In the genomic region with DNA sequence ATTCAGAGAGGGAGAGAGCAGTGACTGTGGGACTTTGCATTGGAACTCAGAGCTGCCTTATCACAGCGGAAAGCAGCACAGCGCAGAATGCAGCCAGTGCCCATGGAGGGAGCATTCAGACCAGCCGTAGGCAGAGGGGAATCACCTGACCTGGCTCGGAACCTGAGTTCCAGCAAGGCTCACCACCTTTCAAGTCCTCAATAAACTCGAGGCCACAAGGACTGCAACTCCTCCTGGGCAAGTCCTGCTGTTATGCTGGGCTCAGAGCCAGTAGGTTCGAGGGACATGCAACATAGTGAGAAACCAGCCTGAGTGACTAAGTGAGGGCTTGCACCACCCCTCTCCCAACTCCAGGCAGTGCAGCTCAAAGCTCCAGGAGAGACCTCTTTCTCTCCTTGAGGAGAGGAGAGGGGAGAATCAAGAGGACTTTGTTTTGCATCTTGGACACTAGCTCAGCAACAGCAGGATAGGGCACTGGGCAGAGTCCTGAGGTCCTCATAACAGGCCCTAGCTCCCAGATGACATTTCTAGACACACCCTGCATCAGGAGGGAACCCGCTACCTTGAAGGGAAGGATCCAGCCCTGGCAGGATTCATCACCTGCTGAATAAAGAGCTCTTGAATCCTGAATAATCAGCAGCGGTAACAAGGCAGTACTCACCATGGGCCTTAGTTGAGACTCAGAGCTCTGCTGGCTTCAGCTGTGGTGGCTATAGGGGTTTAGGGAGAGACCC, we compare ENCODE assay signal across 14 cellular contexts.
DNase-seq lines count a peak whose midpoint lies in the region; ATAC-seq and TF ChIP-seq lines count a peak whose summit lies in the region.
"Had no signal": no experiment of that assay in that cellular context is flagged by ENCODE, and none has a peak within 500 bp of the region (broad histone marks: within the 10 kb centered on the region; RNA-seq: fewer than 3 reads in every experiment).

No MANE protein-coding gene starts in this region.

- H3K27ac Mint-ChIP-seq in type B pancreatic cell: no peak overlapping the region
- H3K27ac Mint-ChIP-seq: nephron had no signal

- peaks cover 0 to 12% (median under 1%) of the 10 kb centered on the region in 12 donors for H3K9me3 ChIP-seq in heart left ventricle
- peaks cover 0 to 4% of the 10 kb centered on the region in 2 donors for H3K9me3 ChIP-seq in right atrium auricular region
- H3K9me3 ChIP-seq in ascending aorta: peaks cover 0 to 6% of the 10 kb centered on the region in 2 donors
- no peaks in the 10 kb centered on the region for H3K9me3 ChIP-seq in aorta (ENCODE audit: control insufficient read depth, low read length)
- H3K9me3 ChIP-seq: BE2C had no signal

- 55 to 72% (median 60%) methylated on average over 6 to 8 of the region's 8 CpGs for WGBS in heart left ventricle, 4 donors
- 44% methylated on average over 8 of the region's 8 CpGs for WGBS in aorta, 2 donors

- H3K4me1 Mint-ChIP-seq in type B pancreatic cell (ENCODE audit: unreplicated experiment): no peaks in the 10 kb centered on the region

- H3K27ac ChIP-seq in heart left ventricle (no peak overlapping the region), right atrium auricular region (no peak overlapping the region), ascending aorta (no peak overlapping the region), aorta (ENCODE audit: low read depth in 1 of 2, low read length in 2 of 2) (no peak overlapping the region)
- H3K27ac ChIP-seq: spleen had no signal

- H3K4me1 ChIP-seq in heart left ventricle (peaks cover 0 to 18% (median 0%) of the 10 kb centered on the region in 12 donors), right atrium auricular region (no peaks in the 10 kb centered on the region), ascending aorta (peaks cover 5 to 7% of the 10 kb centered on the region in 2 donors), aorta (ENCODE audit: control insufficient read depth in 1 of 2, insufficient read depth in 2 of 2, low read length in 2 of 2) (no peaks in the 10 kb centered on the region)
- H3K4me1 ChIP-seq: BE2C, spleen had no signal

- no peak for TF ChIP-seq CTCF in heart left ventricle (IDR thresholded peaks at IDR 0.05)
- TF ChIP-seq CTCF in right atrium auricular region (IDR thresholded peaks at IDR 0.05): no peak
- TF ChIP-seq CTCF in ascending aorta (IDR thresholded peaks at IDR 0.05): peak in 2 of 3 experiments; percentile 8 to 23
- no peak for TF ChIP-seq CTCF in foreskin fibroblast (IDR thresholded peaks at IDR 0.05; ENCODE audit: low read depth, low read length)
- no peak for TF ChIP-seq CTCF in type B pancreatic cell (conservative IDR thresholded peaks at IDR 0.05)

- peaks cover 5% of the 10 kb centered on the region for H3K9me3 Mint-ChIP-seq in type B pancreatic cell

- H3K27me3 ChIP-seq in heart left ventricle (peaks cover 0 to 5% (median 0%) of the 10 kb centered on the region in 9 donors), right atrium auricular region (no peaks in the 10 kb centered on the region), ascending aorta (no peaks in the 10 kb centered on the region), aorta (ENCODE audit: control insufficient read depth in 1 of 2, insufficient read depth in 2 of 2, low read length in 1 of 2) (no peaks in the 10 kb centered on the region)

- H3K4me3 ChIP-seq in heart left ventricle (no peak overlapping the region), right atrium auricular region (no peak overlapping the region), ascending aorta (no peak overlapping the region), foreskin fibroblast (ENCODE audit: low read depth in 1 of 2, low read length in 2 of 2) (no peak overlapping the region), aorta (ENCODE audit: low read length in 2 of 2) (no peak overlapping the region)
- H3K4me3 ChIP-seq: spleen had no signal

- ATAC-seq in heart left ventricle (peak in 3 of 4 donors; percentile 32 to 70 (median 61)), aorta (ENCODE audit: low FRiP score) (no peak), GM18505 (IDR thresholded peaks at IDR 0.05; ENCODE audit: unreplicated experiment) (no peak)

- peaks cover 30% of the 10 kb centered on the region for H3K27me3 Mint-ChIP-seq in type B pancreatic cell

- H3K36me3 ChIP-seq in heart left ventricle (no peaks in the 10 kb centered on the region), right atrium auricular region (no peaks in the 10 kb centered on the region), ascending aorta (no peaks in the 10 kb centered on the region), aorta (ENCODE audit: control insufficient read depth in 1 of 2, insufficient read depth in 2 of 2, low read length in 1 of 2) (no peaks in the 10 kb centered on the region)
- H3K36me3 ChIP-seq: BE2C, spleen had no signal

- TF ChIP-seq POLR2A in heart left ventricle (IDR thresholded peaks at IDR 0.05) (no peak), GM18505 (IDR thresholded peaks at IDR 0.05; ENCODE audit: borderline replicate concordance, extremely low read depth, insufficient read depth, insufficient read length) (no peak)

- no peaks in the 10 kb centered on the region for H3K36me3 Mint-ChIP-seq in type B pancreatic cell

- DNase-seq in heart left ventricle (peak in 2 of 5 donors; percentile 21 to 32), right atrium auricular region (ENCODE audit: low spot score) (no peak), ascending aorta (ENCODE audit: low spot score in 2 of 2) (peak; percentile 44 to 73), foreskin fibroblast (peak; percentile 63 to 80), aorta (peak; percentile 77 to 85), type B pancreatic cell (ENCODE audit: extremely low spot score, unreplicated experiment) (no peak), NCI-H510A (lab: John Stamatoyannopoulos, UW) (no peak)
- DNase-seq: anterior cingulate cortex, BE2C, foreskin melanocyte, kidney glomerular epithelial cell, spleen had no signal

- intact Hi-C loops in heart left ventricle (cut with DNase I) (no loop called here), ascending aorta (cut with DNase I) (no loop called here), aorta (cut with DNase I) (loop anchor here in 1 of 2 donors (1.0 to 5.0 kb wide), 2 partner anchors 18 to 160 kb away; a partner anchor contains a TSS)

- H3K4me3 Mint-ChIP-seq in type B pancreatic cell: no peak overlapping the region
- H3K4me3 Mint-ChIP-seq: nephron had no signal

Comparison
In these comparisons a context has a peak if more than half of its experiments do, and no peak if none do; other contexts are left out.
1. ATAC-seq: peak in heart left ventricle (3 of 4); none in aorta (single experiment) and GM18505 (single experiment).
2. DNase-seq: peak in ascending aorta (2 of 2), foreskin fibroblast (2 of 2) and aorta (2 of 2); none in right atrium auricular region (single experiment), type B pancreatic cell (single experiment) and NCI-H510A (single experiment).
3. CTCF ChIP-seq: peak in ascending aorta (2 of 3); none in heart left ventricle (0 of 12), right atrium auricular region (0 of 2), foreskin fibroblast (single experiment) and type B pancreatic cell (single experiment).